1 cellular context compared by ENCODE assay signal in the genomic region with DNA sequence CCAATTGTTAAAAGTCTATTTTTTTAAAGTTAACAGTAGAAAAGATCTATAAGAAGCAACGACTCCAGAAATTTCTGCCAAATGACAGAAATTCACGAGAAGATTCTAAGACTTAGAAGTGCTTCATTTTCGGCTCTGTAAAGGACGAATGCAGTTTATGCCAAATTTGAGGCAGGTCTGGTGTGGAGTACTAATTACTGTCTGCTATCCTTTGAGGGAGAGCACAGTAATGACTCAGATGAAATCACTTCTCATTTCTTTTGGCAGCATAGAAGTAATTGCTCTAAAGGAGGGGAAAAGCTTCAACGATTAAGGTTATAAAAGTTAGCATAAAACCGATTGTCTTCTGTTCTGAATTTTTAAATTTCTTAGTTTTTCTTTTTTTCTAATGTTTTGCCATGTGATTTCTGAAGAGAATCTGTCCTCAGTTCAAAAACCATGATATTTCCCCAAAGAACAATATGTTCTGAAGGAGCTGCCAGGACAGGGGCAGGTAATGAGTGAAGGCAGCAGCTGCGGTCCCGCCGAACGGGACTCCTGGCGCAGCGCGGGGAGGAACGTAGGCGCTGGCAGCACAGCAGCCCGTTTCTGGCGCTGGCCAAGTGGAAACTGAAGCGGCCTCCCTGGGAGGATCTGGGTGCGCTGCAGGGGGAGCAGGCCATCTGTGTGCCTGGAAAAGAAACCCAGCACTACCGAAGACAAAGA.
TF ChIP-seq lines count a peak whose summit lies in the region.

No MANE protein-coding gene starts in this region.

TF ChIP-seq in HepG2, 621 proteins besides CTCF, POLR2A, EP300 and RAD21:
- peak; percentile 69 for TF ChIP-seq HNRNPLL (IDR thresholded peaks at IDR 0.05; ENCODE audit: low read depth, low read length, poor library complexity, severe bottlenecking)
- TF ChIP-seq POLR2AphosphoS5 (IDR thresholded peaks at IDR 0.05; ENCODE audit: low read depth, low read length), result no peak
